Comparison of ENCODE assay signal across 20 cellular contexts in the genomic region with DNA sequence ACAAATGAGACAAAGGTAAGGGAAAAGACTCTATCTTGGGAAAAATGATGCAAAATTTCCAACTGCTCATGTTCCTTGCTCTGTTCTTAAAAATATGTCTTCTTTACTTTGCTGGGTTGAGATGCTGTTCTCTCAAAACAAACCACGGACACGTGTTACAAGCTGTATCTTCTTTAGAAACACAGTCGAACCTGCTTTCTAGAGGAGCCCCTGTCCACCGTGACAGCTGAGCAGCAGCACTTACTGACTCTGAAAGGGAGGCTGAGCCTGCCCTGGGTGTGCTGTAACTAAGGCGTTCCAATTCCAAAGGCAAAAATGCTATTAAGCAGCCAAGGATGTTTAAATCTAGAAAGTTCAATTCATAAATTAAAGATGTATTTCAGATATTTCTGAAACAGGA.
DNase-seq lines count a peak whose midpoint lies in the region; ATAC-seq and TF ChIP-seq lines count a peak whose summit lies in the region.
"Had no signal": no experiment of that assay in that cellular context is flagged by ENCODE, and none has a peak within 500 bp of the region (broad histone marks: within the 10 kb centered on the region; RNA-seq: fewer than 3 reads in every experiment).

No MANE protein-coding gene starts in this region.

- peak overlapping the region in 2 of 5 experiments; percentile 3 to 63 for H3K4me3 Mint-ChIP-seq in brain
- no peak overlapping the region for H3K4me3 Mint-ChIP-seq in nephron
- H3K4me3 Mint-ChIP-seq: CD8-positive, alpha-beta T cell had no signal

- H3K36me3 Mint-ChIP-seq in brain (no peaks in the 10 kb centered on the region), nephron (ENCODE audit: low read depth) (no peaks in the 10 kb centered on the region)
- H3K36me3 Mint-ChIP-seq: CD8-positive, alpha-beta T cell had no signal

- H3K9me3 Mint-ChIP-seq in brain (peaks cover 0 to 3% (median 0%) of the 10 kb centered on the region in 5 experiments), nephron (no peaks in the 10 kb centered on the region)

- DNase-seq in DMS 273 (lab: John Stamatoyannopoulos, UW; ENCODE audit: unreplicated experiment) = peak; percentile 31
- DNase-seq in DMS 273 treated with DMSO at 0.1 percent for 48 hours (lab: John Stamatoyannopoulos, UW) = no peak
- DNase-seq in NCI-H82 (lab: John Stamatoyannopoulos, UW) = peak; percentile 86
- no peak for DNase-seq in RPMI8226
- DNase-seq: CD8-positive, alpha-beta T cell; DMS53; GDM1; NCI-H1092; NCI-H1436; NCI-H1930; NCI-H345; NCI-H526 had no signal

- peaks cover 3% of the 10 kb centered on the region for H3K27me3 Mint-ChIP-seq in brain
- peaks cover 6% of the 10 kb centered on the region for H3K27me3 Mint-ChIP-seq in nephron (ENCODE audit: low read depth)

- TF ChIP-seq CTCF in brain (conservative IDR thresholded peaks at IDR 0.05) (no peak), nephron (IDR thresholded peaks at IDR 0.05; ENCODE audit: unreplicated experiment in 3 of 3) (no peak)

- peak overlapping the region; percentile 31 to 87 (median 48) for H3K27ac Mint-ChIP-seq in brain
- peak overlapping the region; percentile 27 to 44 (median 37) for H3K27ac Mint-ChIP-seq in nephron
- H3K27ac Mint-ChIP-seq: CD8-positive, alpha-beta T cell had no signal

- ATAC-seq in GM21447 (IDR thresholded peaks at IDR 0.05; ENCODE audit: unreplicated experiment) = no peak
- no peak for ATAC-seq in HG02678 (IDR thresholded peaks at IDR 0.05; ENCODE audit: unreplicated experiment)
- ATAC-seq: CD8-positive, alpha-beta T cell; HepG2; K562; Panc1; SK-N-SH treated with all-trans-retinoic acid at 6 μM for 48 hours had no signal

- H3K4me1 Mint-ChIP-seq in brain = peaks cover 49% of the 10 kb centered on the region
- peaks cover 20% of the 10 kb centered on the region for H3K4me1 Mint-ChIP-seq in nephron

Comparison
In these comparisons a context has a peak if more than half of its experiments do, and no peak if none do; other contexts are left out.
1. DNase-seq: peak in DMS 273 (single experiment) and NCI-H82 (single experiment); none in DMS 273 treated with DMSO at 0.1 percent for 48 hours (single experiment) and RPMI8226 (single experiment).